Comparison of ENCODE assay signal across 27 cellular contexts in the genomic region with DNA sequence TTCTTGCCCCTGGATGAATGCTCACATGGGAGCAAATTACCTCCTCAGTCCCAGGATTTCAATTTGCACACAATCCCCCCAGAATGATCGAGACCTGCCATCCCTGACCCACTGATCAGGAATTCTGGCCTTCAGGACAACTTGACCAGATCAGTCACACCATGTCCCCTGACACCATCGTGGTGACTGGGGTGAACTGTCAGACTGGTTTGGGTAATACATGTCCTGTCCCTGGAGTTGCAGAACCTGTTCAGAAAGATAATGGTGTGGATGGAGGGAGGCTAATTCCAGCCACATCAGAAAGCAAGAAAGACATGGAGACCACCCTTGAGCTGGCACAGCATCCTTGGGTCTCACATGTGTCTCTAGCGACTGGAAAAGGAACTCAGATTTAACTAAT.
"Had no signal": no experiment of that assay in that cellular context is flagged by ENCODE, and none has a peak within 500 bp of the region (broad histone marks: within the 10 kb centered on the region; RNA-seq: fewer than 3 reads in every experiment).

No MANE protein-coding gene starts in this region.

- H3K36me3 Mint-ChIP-seq: activated naive CD8-positive, alpha-beta T cell; brain had no signal

- DNase-seq: activated CD4-positive, alpha-beta memory T cell treated with anti-CD3 and anti-CD28 coated beads, Interleukin-2, amount 10 ng/mL, durations not matched to agents 7 days and 5 days; activated CD4-positive, alpha-beta T cell treated with anti-CD3 and anti-CD28 coated beads, Interleukin-2, amount 10 ng/mL, durations not matched to agents 7 days and 5 days; activated CD4-positive, CD25-positive, alpha-beta regulatory T cell; activated gamma-delta T cell; activated naive CD4-positive, alpha-beta T cell treated with anti-CD3 and anti-CD28 coated beads for 36 hours; activated T-cell treated with anti-CD3 and anti-CD28 coated beads for 4 hours; activated T-cell treated with anti-CD3 and anti-CD28 coated beads, Interleukin-2, amount 50 U/mL, for 48 hours; amygdala; Kasumi-1; NCI-H1105 treated with DMSO at 0.1 percent for 48 hours; NCI-H1436 treated with DMSO at 0.1 percent for 48 hours; NCI-H1930; NCI-H2107; NCI-H2171 treated with DMSO at 0.1 percent for 48 hours; NCI-H226; NCI-H526 treated with DMSO at 0.1 percent for 48 hours; NCI-H82; NK-92 treated with Interleukin-12 subunit alpha and Interleukin-12 subunit beta, amount 100 ng/mL, for 24 hours; T-helper 1 cell had no signal

- H3K36me3 ChIP-seq: cardiac muscle cell had no signal

- H3K4me3 Mint-ChIP-seq: activated CD4-positive, alpha-beta memory T cell treated with anti-CD3 and anti-CD28 coated beads, Interleukin-2, amount 10 ng/mL, durations not matched to agents 7 days and 5 days; activated CD4-positive, alpha-beta T cell treated with anti-CD3 and anti-CD28 coated beads, Interleukin-2, amount 10 ng/mL, durations not matched to agents 7 days and 5 days; activated naive CD4-positive, alpha-beta T cell treated with anti-CD3 and anti-CD28 coated beads for 36 hours; activated naive CD8-positive, alpha-beta T cell; activated T-helper 17 cell treated with anti-CD3 and anti-CD28 coated beads, Interleukin-2, amount 50 U/mL, for 72 hours; brain had no signal

- H3K27ac Mint-ChIP-seq: activated CD4-positive, alpha-beta memory T cell treated with anti-CD3 and anti-CD28 coated beads, Interleukin-2, amount 10 ng/mL, durations not matched to agents 7 days and 5 days; activated CD4-positive, alpha-beta T cell treated with anti-CD3 and anti-CD28 coated beads, Interleukin-2, amount 10 ng/mL, durations not matched to agents 7 days and 5 days; activated naive CD4-positive, alpha-beta T cell treated with anti-CD3 and anti-CD28 coated beads for 36 hours; activated naive CD8-positive, alpha-beta T cell; activated T-helper 17 cell treated with anti-CD3 and anti-CD28 coated beads, Interleukin-2, amount 50 U/mL, for 72 hours had no signal

- H3K4me1 Mint-ChIP-seq: activated CD4-positive, alpha-beta memory T cell treated with anti-CD3 and anti-CD28 coated beads, Interleukin-2, amount 10 ng/mL, durations not matched to agents 7 days and 5 days; activated CD4-positive, alpha-beta T cell treated with anti-CD3 and anti-CD28 coated beads, Interleukin-2, amount 10 ng/mL, durations not matched to agents 7 days and 5 days; activated T-helper 17 cell treated with anti-CD3 and anti-CD28 coated beads, Interleukin-2, amount 50 U/mL, for 72 hours had no signal

- H3K27ac ChIP-seq: cardiac muscle cell, SK-N-MC, VCaP had no signal

- ATAC-seq: activated T-helper 17 cell treated with anti-CD3 and anti-CD28 coated beads, Interleukin-2, amount 50 U/mL, for 72 hours; Right ventricle myocardium inferior had no signal

- H3K4me3 ChIP-seq: cardiac muscle cell, SK-N-MC had no signal

- H3K9me3 Mint-ChIP-seq: activated CD4-positive, alpha-beta memory T cell treated with anti-CD3 and anti-CD28 coated beads, Interleukin-2, amount 10 ng/mL, durations not matched to agents 7 days and 5 days; activated CD4-positive, alpha-beta T cell treated with anti-CD3 and anti-CD28 coated beads, Interleukin-2, amount 10 ng/mL, durations not matched to agents 7 days and 5 days; activated naive CD4-positive, alpha-beta T cell treated with anti-CD3 and anti-CD28 coated beads for 36 hours; activated T-helper 17 cell treated with anti-CD3 and anti-CD28 coated beads, Interleukin-2, amount 50 U/mL, for 72 hours; brain had no signal

- FAIRE-seq: astrocyte had no signal
